Comparison of ENCODE assay signal across 33 cellular contexts in the genomic region with DNA sequence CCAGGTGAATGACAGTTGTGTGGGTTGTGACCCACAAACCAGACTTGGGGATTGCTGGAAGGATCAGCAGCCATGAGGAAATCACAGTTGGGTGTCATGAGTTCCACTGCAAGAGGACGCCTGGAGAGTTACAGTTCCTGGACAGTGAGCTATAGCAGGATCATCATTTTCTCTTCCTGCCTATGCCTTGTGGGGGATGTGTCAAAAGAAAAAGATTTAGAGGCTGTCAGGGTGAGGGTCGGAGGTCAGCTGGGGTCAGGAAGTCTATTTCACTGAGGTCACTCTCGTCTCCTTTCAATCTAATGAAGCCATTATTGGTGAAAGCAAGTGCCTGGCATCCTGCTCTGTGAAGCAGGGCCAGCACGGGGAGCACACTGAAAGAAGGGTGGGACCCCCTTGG. TPM values are rescaled to one million over a fixed set of nuclear protein-coding genes. Genes with fewer than 3 reads are reported as not detected.
"Had no signal": no experiment of that assay in that cellular context is flagged by ENCODE, and none has a peak within 500 bp of the region (broad histone marks: within the 10 kb centered on the region; RNA-seq: fewer than 3 reads in every experiment).

No MANE protein-coding gene starts in this region.

- H3K27ac ChIP-seq: ascending aorta, cardiac muscle cell, RWPE1 had no signal

- H3K27ac Mint-ChIP-seq: activated CD4-positive, alpha-beta T cell treated with anti-CD3 and anti-CD28 coated beads, Interleukin-2, amount 10 ng/mL, durations not matched to agents 24 days and 14 days; activated CD8-positive, alpha-beta memory T cell treated with anti-CD3 and anti-CD28 coated beads, Interleukin-2, amount 10 ng/mL, durations not matched to agents 7 days and 5 days; activated naive CD4-positive, alpha-beta T cell treated with anti-CD3 and anti-CD28 coated beads, Interleukin-2, amount 50 U/mL, for 24 hours; activated T-cell treated with anti-CD3 and anti-CD28 coated beads, Interleukin-2, amount 50 U/mL, for 24 hours; activated T-helper 1 cell treated with anti-CD3 and anti-CD28 coated beads, Interleukin-12 subunit alpha, Interleukin-12 subunit beta, Interleukin-2, Interleukin-4 antibody, amounts not matched to agents 30 ng/mL and 10 ng/mL and 1 ng/mL, durations not matched to agents 14 hours and 24 hours and 36 hours; brain; T-helper 1 cell treated with Interleukin-12 subunit alpha and Interleukin-12 subunit beta and Interleukin-4 antibody, amounts not matched to agents 30 μg/mL and 1 μg/mL, for 36 hours; WTC11 had no signal

- H3K4me1 ChIP-seq: ascending aorta had no signal

- H3K36me3 ChIP-seq: ascending aorta, cardiac muscle cell, MG63 had no signal

- ATAC-seq: activated CD8-positive, alpha-beta memory T cell treated with anti-CD3 and anti-CD28 coated beads, Interleukin-2, amount 10 ng/mL, durations not matched to agents 7 days and 5 days; Panc1; WTC11 had no signal

- H3K27me3 ChIP-seq: ascending aorta, cardiac muscle cell had no signal

- DNase-seq: activated CD4-positive, alpha-beta T cell treated with anti-CD3 and anti-CD28 coated beads, Interleukin-2, amount 10 ng/mL, durations not matched to agents 24 days and 14 days; activated CD4-positive, alpha-beta T cell treated with anti-CD3 and anti-CD28 coated beads, Interleukin-2, amount 50 U/mL, for 48 hours; activated CD4-positive, CD25-positive, alpha-beta regulatory T cell treated with anti-CD3 and anti-CD28 coated beads, Interleukin-2, amount 50 U/mL, for 72 hours; activated CD8-positive, alpha-beta memory T cell treated with anti-CD3 and anti-CD28 coated beads, Interleukin-2, amount 10 ng/mL, durations not matched to agents 7 days and 5 days; activated effector memory CD4-positive, alpha-beta T cell treated with Interleukin-2 at 50 U/mL for 16 hours; activated naive CD4-positive, alpha-beta T cell; activated T-cell treated with anti-CD3 and anti-CD28 coated beads, Interleukin-2, amount 50 U/mL, for 24 hours; amniotic stem cell; cerebellar nuclear complex; MG63; MV-4-11; NCI-H1092 treated with DMSO at 0.1 percent for 48 hours; NCI-H1417 treated with DMSO at 0.1 percent for 48 hours; NCI-H1694; NCI-H2029; NCI-H2107; NCI-H2171 treated with DMSO at 0.1 percent for 48 hours; NCI-H226; NCI-H526 treated with DMSO at 0.1 percent for 48 hours; NCI-H82; SHP77 had no signal

- H3K9me3 ChIP-seq: ascending aorta, MG63 had no signal

- H3K36me3 Mint-ChIP-seq: activated CD8-positive, alpha-beta memory T cell treated with anti-CD3 and anti-CD28 coated beads, Interleukin-2, amount 10 ng/mL, durations not matched to agents 7 days and 5 days; activated naive CD4-positive, alpha-beta T cell treated with anti-CD3 and anti-CD28 coated beads, Interleukin-2, amount 50 U/mL, for 24 hours; brain; WTC11 had no signal

- H3K4me3 Mint-ChIP-seq: activated CD4-positive, alpha-beta T cell treated with anti-CD3 and anti-CD28 coated beads, Interleukin-2, amount 10 ng/mL, durations not matched to agents 24 days and 14 days; activated CD8-positive, alpha-beta memory T cell treated with anti-CD3 and anti-CD28 coated beads, Interleukin-2, amount 10 ng/mL, durations not matched to agents 7 days and 5 days; activated naive CD4-positive, alpha-beta T cell treated with anti-CD3 and anti-CD28 coated beads, Interleukin-2, amount 50 U/mL, for 24 hours; activated T-cell treated with anti-CD3 and anti-CD28 coated beads, Interleukin-2, amount 50 U/mL, for 24 hours; activated T-helper 1 cell treated with anti-CD3 and anti-CD28 coated beads, Interleukin-12 subunit alpha, Interleukin-12 subunit beta, Interleukin-2, Interleukin-4 antibody, amounts not matched to agents 30 ng/mL and 10 ng/mL and 1 ng/mL, durations not matched to agents 14 hours and 24 hours and 36 hours; T-helper 1 cell treated with Interleukin-12 subunit alpha and Interleukin-12 subunit beta and Interleukin-4 antibody, amounts not matched to agents 30 μg/mL and 1 μg/mL, for 36 hours; WTC11 had no signal

- H3K9me3 Mint-ChIP-seq: activated naive CD4-positive, alpha-beta T cell treated with anti-CD3 and anti-CD28 coated beads, Interleukin-2, amount 50 U/mL, for 24 hours; activated T-cell treated with anti-CD3 and anti-CD28 coated beads, Interleukin-2, amount 50 U/mL, for 24 hours; activated T-helper 1 cell treated with anti-CD3 and anti-CD28 coated beads, Interleukin-12 subunit alpha, Interleukin-12 subunit beta, Interleukin-2, Interleukin-4 antibody, amounts not matched to agents 30 ng/mL and 10 ng/mL and 1 ng/mL, durations not matched to agents 14 hours and 24 hours and 36 hours; T-helper 1 cell treated with Interleukin-12 subunit alpha and Interleukin-12 subunit beta and Interleukin-4 antibody, amounts not matched to agents 30 μg/mL and 1 μg/mL, for 36 hours; WTC11 had no signal

- H3K4me3 ChIP-seq: ascending aorta, cardiac muscle cell, MG63 had no signal

RNA-seq across cellular contexts. Expression of a gene that starts 7.0 kb away (rescaled TPM):
- total RNA-seq: activated CD4-positive, alpha-beta T cell treated with anti-CD3 and anti-CD28 coated beads, Interleukin-2, amount 10 ng/mL, durations not matched to agents 24 days and 14 days; activated CD8-positive, alpha-beta memory T cell treated with anti-CD3 and anti-CD28 coated beads, Interleukin-2, amount 10 ng/mL, durations not matched to agents 7 days and 5 days; activated T-helper 1 cell treated with anti-CD3 and anti-CD28 coated beads, Interleukin-12 subunit alpha, Interleukin-12 subunit beta, Interleukin-2, Interleukin-4 antibody, amounts not matched to agents 30 ng/mL and 10 ng/mL and 1 ng/mL, durations not matched to agents 14 hours and 24 hours and 36 hours; ascending aorta; NCI-H460; OCI-LY7; SK-MEL-5 had no signal

RNA-seq across cellular contexts. Expression of a gene that starts 31.1 kb away (rescaled TPM):
- total RNA-seq: activated CD4-positive, alpha-beta T cell treated with anti-CD3 and anti-CD28 coated beads, Interleukin-2, amount 10 ng/mL, durations not matched to agents 24 days and 14 days; activated T-helper 1 cell treated with anti-CD3 and anti-CD28 coated beads, Interleukin-12 subunit alpha, Interleukin-12 subunit beta, Interleukin-2, Interleukin-4 antibody, amounts not matched to agents 30 ng/mL and 10 ng/mL and 1 ng/mL, durations not matched to agents 14 hours and 24 hours and 36 hours; ascending aorta; cardiac muscle cell; NCI-H460; OCI-LY7; SK-MEL-5; WTC11 had no signal
- polyA plus RNA-seq: cardiac muscle cell had no signal

RNA-seq across cellular contexts. Expression of a gene that starts 49.7 kb away (rescaled TPM):
- total RNA-seq: ascending aorta, SK-MEL-5 had no signal
